ENCODE assay signal across 8 cellular contexts in the genomic region with DNA sequence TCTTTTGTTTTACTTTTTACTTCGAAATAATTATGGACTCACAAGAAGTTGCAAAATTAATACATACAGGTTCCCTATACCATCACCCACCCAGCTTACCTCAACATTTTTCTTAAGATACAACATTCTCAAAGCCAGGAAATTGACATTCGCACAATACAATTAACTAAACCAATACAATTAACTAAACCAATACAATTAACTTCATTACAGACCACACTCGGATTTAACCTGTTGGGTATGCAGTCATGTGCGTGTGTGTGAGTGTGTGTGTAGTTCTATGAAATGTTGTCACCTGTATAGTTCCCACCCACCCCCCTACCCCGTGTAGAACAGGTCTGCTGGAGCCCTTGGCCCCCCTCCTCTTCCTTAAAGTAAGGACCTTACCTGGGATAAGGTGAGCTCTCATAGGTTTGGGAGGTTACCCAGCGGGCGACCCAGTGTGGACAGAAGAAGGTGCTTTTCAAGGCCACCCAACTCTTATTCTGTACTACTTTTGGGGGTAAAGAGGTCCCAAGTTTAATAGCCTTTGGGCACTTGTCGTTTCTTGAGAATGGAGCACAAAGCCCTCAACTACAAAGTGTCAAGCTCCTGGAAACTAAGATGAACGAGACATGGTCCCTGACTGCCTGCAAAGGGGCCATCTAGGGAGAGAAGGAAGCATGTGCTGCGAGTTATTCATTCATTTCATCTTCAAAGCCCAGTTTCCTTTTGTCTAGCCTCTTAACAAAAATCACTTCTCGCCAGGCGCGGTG. TPM values are rescaled to one million over a fixed set of nuclear protein-coding genes. Genes with fewer than 3 reads are reported as not detected.
A peak's percentile ranks its signal among the peaks of the same experiment; 100 is the strongest.
DNase-seq lines count a peak whose midpoint lies in the region; ATAC-seq and TF ChIP-seq lines count a peak whose summit lies in the region.

No MANE protein-coding gene starts in this region.

- no peaks in the 10 kb centered on the region for H3K9me3 ChIP-seq in ascending aorta
- no peaks in the 10 kb centered on the region for H3K9me3 ChIP-seq in mesodermal cell (ENCODE audit: control insufficient read depth, low read length)
- no peaks in the 10 kb centered on the region for H3K9me3 ChIP-seq in vagina
- no peaks in the 10 kb centered on the region for H3K9me3 ChIP-seq in aorta (ENCODE audit: control insufficient read depth, low read length)

- H3K27ac ChIP-seq in ascending aorta (peak overlapping the region; percentile 89 to 97), mesodermal cell (ENCODE audit: low read depth, low read length, severe bottlenecking) (peak overlapping the region; percentile 92), vagina (peak overlapping the region; percentile 99), aorta (ENCODE audit: low read depth in 1 of 2, low read length in 2 of 2) (no peak overlapping the region)

- H3K36me3 ChIP-seq in ascending aorta (no peaks in the 10 kb centered on the region), mesodermal cell (ENCODE audit: control insufficient read depth, insufficient read depth, low read length) (peaks cover 21% of the 10 kb centered on the region), vagina (no peaks in the 10 kb centered on the region), aorta (ENCODE audit: control insufficient read depth in 1 of 2, insufficient read depth in 2 of 2, low read length in 1 of 2) (no peaks in the 10 kb centered on the region)

- peak overlapping the region; percentile 69 to 98 for H3K4me3 ChIP-seq in ascending aorta
- H3K4me3 ChIP-seq in mesodermal cell (ENCODE audit: extremely low read depth, insufficient read depth, low read length, poor library complexity, severe bottlenecking) = peak overlapping the region; percentile 87
- H3K4me3 ChIP-seq in vagina = peak overlapping the region in 1 of 2 donors; percentile 93
- H3K4me3 ChIP-seq in aorta (ENCODE audit: low read length in 2 of 2) = no peak overlapping the region

- H3K27me3 ChIP-seq in ascending aorta = no peaks in the 10 kb centered on the region
- no peaks in the 10 kb centered on the region for H3K27me3 ChIP-seq in vagina
- no peaks in the 10 kb centered on the region for H3K27me3 ChIP-seq in aorta (ENCODE audit: control insufficient read depth in 1 of 2, insufficient read depth in 2 of 2, low read length in 1 of 2)

- ATAC-seq in aorta (ENCODE audit: low FRiP score) (no peak), HG02759 (IDR thresholded peaks at IDR 0.05; ENCODE audit: unreplicated experiment) (no peak), HG03280 (IDR thresholded peaks at IDR 0.05; ENCODE audit: unreplicated experiment) (no peak)

- intact Hi-C loops in ascending aorta (cut with DNase I) (loop anchor here (1.0 to 2.0 kb wide), 4 partner anchors 46 to 187 kb away; partner anchors contain the start of gene SRSF3), vagina (cut with DNase I) (loop anchor here (5.0 to 10.0 kb wide), 2 partner anchors 49 to 103 kb away; partner anchors contain the start of genes KCTD20 and PXT1), aorta (cut with DNase I) (loop anchor here (5.0 kb wide), 4 partner anchors 44 to 161 kb away; partner anchors contain the start of genes ETV7 (in 1 of the 2), KCTD20 (in 1 of the 2), PXT1 (in 1 of the 2) and SRSF3 (in 1 of the 2))

- TF ChIP-seq POLR2A in vagina (IDR thresholded peaks at IDR 0.05) = no peak

- H3K4me1 ChIP-seq in ascending aorta (peaks cover 0 to 16% of the 10 kb centered on the region in 2 donors), mesodermal cell (ENCODE audit: control insufficient read depth, insufficient read depth, low read length, poor library complexity, severe bottlenecking) (peaks cover 8% of the 10 kb centered on the region), vagina (peaks cover 29% of the 10 kb centered on the region), aorta (ENCODE audit: control insufficient read depth in 1 of 2, insufficient read depth in 2 of 2, low read length in 2 of 2) (peaks cover 0 to 7% of the 10 kb centered on the region in 2 donors)

- TF ChIP-seq CTCF in ascending aorta (IDR thresholded peaks at IDR 0.05) (no peak), vagina (IDR thresholded peaks at IDR 0.05) (no peak)

- 70 to 100% methylated on average over 2 to 5 of the region's 13 CpGs for WGBS in mesodermal cell (ENCODE audit: insufficient coverage in 2 of 2), 2 experiments
- 66 to 67% methylated on average over 13 of the region's 13 CpGs for WGBS in aorta, 2 donors

- peak; percentile 3 for DNase-seq in stimulated activated CD4-positive, alpha-beta T cell treated with anti-CD3 and anti-CD28 coated beads, Interleukin-1b, Interleukin-23, amount 100 ng/mL, for 48 hours
- DNase-seq in stimulated activated CD4-positive, alpha-beta T cell treated with anti-CD3 and anti-CD28 coated beads, Interleukin-4, amount 100 ng/mL, for 1 hour = no peak
- DNase-seq in ascending aorta (ENCODE audit: low spot score in 2 of 2) (no peak), vagina (ENCODE audit: extremely low spot score in 2 of 2) (no peak), aorta (no peak)

RNA-seq across cellular contexts. Expression of gene STK38, which starts 0.5 kb away (rescaled TPM):
- total RNA-seq in ascending aorta (10.5 TPM), vagina (31.9 TPM), aorta (10 to 100 TPM; 25.2 to 38.0 TPM)
- 26.3 TPM for polyA plus RNA-seq in mesodermal cell (2013, experiment 1 of 2)
- 26.2 TPM for polyA plus RNA-seq in mesodermal cell (2013, experiment 2 of 2)
- polyA plus RNA-seq in aorta = 10 to 100 TPM; 14.9 to 16.2 TPM

RNA-seq across cellular contexts. Expression of gene SRSF3, which starts 46.3 kb away (rescaled TPM):
- total RNA-seq in ascending aorta = 94.7 TPM
- 311 TPM for polyA plus RNA-seq in mesodermal cell (2013, experiment 1 of 2)
- 329 TPM for polyA plus RNA-seq in mesodermal cell (2013, experiment 2 of 2)
- 144 TPM for total RNA-seq in vagina
- total RNA-seq in aorta = 100 to 1,000 TPM; 190 to 197 TPM
- polyA plus RNA-seq in aorta = 100 to 1,000 TPM; 160 to 193 TPM

Comparison
In these comparisons a context has a peak if more than half of its experiments do, and no peak if none do; other contexts are left out.
1. H3K27ac ChIP-seq: peak in ascending aorta (2 of 2), mesodermal cell (single experiment) and vagina (single experiment); none in aorta (0 of 2).
2. H3K4me3 ChIP-seq: peak in ascending aorta (2 of 2) and mesodermal cell (single experiment); none in aorta (0 of 2).